8 cellular contexts compared by ENCODE assay signal in the genomic region with DNA sequence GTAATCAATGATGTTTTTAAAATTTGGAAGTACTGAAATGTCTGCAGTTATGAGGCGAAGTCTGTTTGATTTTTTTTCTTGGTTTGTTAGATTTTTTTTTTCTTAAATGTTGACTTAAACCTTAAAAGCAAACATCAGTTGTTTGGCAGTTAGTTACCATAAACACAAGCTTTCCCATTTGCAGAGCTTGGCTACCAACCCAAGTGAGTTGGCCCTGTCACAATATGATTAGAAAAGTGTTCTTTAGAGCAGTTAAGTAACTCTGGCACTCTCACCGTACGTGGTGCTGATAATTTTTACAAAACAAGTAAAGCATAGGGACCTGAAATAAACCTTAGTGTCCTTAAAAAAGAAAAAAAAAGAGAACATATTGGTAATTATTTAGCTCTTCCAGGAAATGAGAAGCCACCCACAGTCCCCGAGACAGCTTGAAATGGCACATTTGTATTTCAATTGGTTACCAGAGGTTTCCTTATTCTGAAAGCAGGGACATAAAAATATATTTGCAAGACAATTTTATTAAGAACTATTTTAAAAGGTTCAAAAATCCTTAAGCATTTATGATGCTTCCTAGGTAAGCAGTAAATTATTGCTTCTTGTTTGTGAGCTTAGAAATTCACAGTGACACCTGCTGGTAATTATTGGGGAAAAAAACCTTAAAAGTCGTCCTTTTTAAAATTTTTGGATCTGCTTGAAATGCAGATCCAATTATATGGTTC. TPM values are rescaled to one million over a fixed set of nuclear protein-coding genes. Genes with fewer than 3 reads are reported as not detected.
DNase-seq lines count a peak whose midpoint lies in the region; ATAC-seq, FAIRE-seq and TF ChIP-seq lines count a peak whose summit lies in the region.

No MANE protein-coding gene starts in this region.

- H3K27me3 ChIP-seq in bronchial epithelial cell (ENCODE audit: control insufficient read depth, insufficient read depth, low read length) (peaks cover 2% of the 10 kb centered on the region), colonic mucosa (peaks cover 37% of the 10 kb centered on the region)

- no peak overlapping the region for H3K9ac ChIP-seq in colonic mucosa (ENCODE audit: low read depth in 2 of 2, low read length in 2 of 2)

- peak; percentile 5 for TF ChIP-seq CTCF in bronchial epithelial cell (IDR thresholded peaks at IDR 0.05; ENCODE audit: insufficient read depth, low read length, severe bottlenecking)
- no peak for TF ChIP-seq CTCF in colonic mucosa (IDR thresholded peaks at IDR 0.05)

- in situ Hi-C loops in Caki2 (cut with HindIII; ENCODE audit: low pct_unique_long_range_greater_than_20kb, low sequenced_read_pairs): loop anchor here (5.0 kb wide), 1 partner anchor 441 kb away; no protein-coding TSS in a partner anchor

- FAIRE-seq in bronchial epithelial cell (lab: Jason Lieb, UNC): no peak

- no peak overlapping the region for H3K4me3 ChIP-seq in bronchial epithelial cell (ENCODE audit: low read depth, low read length)
- no peak overlapping the region for H3K4me3 ChIP-seq in colonic mucosa

- intact Hi-C loops in colonic mucosa (cut with DNase I): loop anchor here (10.0 kb wide), 1 partner anchor 599 kb away; a partner anchor contains a TSS

- ATAC-seq in HG02852 (IDR thresholded peaks at IDR 0.05; ENCODE audit: unreplicated experiment): no peak
- no peak for ATAC-seq in GM21576 (IDR thresholded peaks at IDR 0.05; ENCODE audit: unreplicated experiment)

- H3K36me3 ChIP-seq in bronchial epithelial cell (ENCODE audit: control insufficient read depth, insufficient read depth, low read length) (no peaks in the 10 kb centered on the region), colonic mucosa (no peaks in the 10 kb centered on the region)

- H3K9me3 ChIP-seq in colonic mucosa: no peaks in the 10 kb centered on the region

- H3K4me1 ChIP-seq in colonic mucosa: peaks cover 5% of the 10 kb centered on the region

- DNase-seq in Caki2 (ENCODE audit: low read depth) (peak; percentile 37), M059J (ENCODE audit: low read depth) (peak; percentile 42), bronchial epithelial cell (ENCODE audit: low read depth) (peak; percentile 55), midbrain (lab: John Stamatoyannopoulos, UW) (peak; percentile 62), colonic mucosa (no peak)
- no peak for DNase-seq in stimulated activated CD4-positive, alpha-beta T cell treated with anti-CD3 and anti-CD28 coated beads, Interleukin-2, amount 100 ng/mL, for 48 hours

- H3K27ac ChIP-seq in colonic mucosa: no peak overlapping the region

RNA-seq across cellular contexts. Expression of a gene that starts 3.9 kb away (rescaled TPM):
- total RNA-seq in Caki2 (2014; rRNA removed; shearing (Covaris generic); ENCODE audit: low replicate concordance): 3.2 TPM in 2 replicates
- total RNA-seq in M059J (2014; rRNA removed; shearing (Covaris generic)): not detected in 2 replicates
- total RNA-seq in bronchial epithelial cell (0.13 TPM in 1 of 2 replicates, not detected in the other), colonic mucosa (under 1 TPM; 0.37 to 0.69 TPM)

RNA-seq across cellular contexts. Expression of a gene that starts 37.4 kb away (rescaled TPM):
- total RNA-seq in Caki2 (2014; rRNA removed; shearing (Covaris generic); ENCODE audit: low replicate concordance): 25.9 and 36.1 TPM in 2 replicates
- total RNA-seq in M059J (2014; rRNA removed; shearing (Covaris generic)): 39.6 and 43.9 TPM in 2 replicates
- total RNA-seq in bronchial epithelial cell (39.0 and 85.9 TPM in 2 replicates), colonic mucosa (10 to 100 TPM; 24.9 to 59.3 TPM)

Comparison
In these comparisons a context has a peak if more than half of its experiments do, and no peak if none do; other contexts are left out.
1. DNase-seq: peak in Caki2 (single experiment), M059J (single experiment), bronchial epithelial cell (single experiment) and midbrain (single experiment); none in stimulated activated CD4-positive, alpha-beta T cell treated with anti-CD3 and anti-CD28 coated beads, Interleukin-2, amount 100 ng/mL, for 48 hours (0 of 2) and colonic mucosa (single experiment).